ENCODE assay signal across 1 cellular context in genomic region chr4:83738895-83739294, GRCh38.
TF ChIP-seq lines count a peak whose summit lies in the region.

No MANE protein-coding gene starts in this region.

TF ChIP-seq in K562, 482 proteins besides CTCF, POLR2A, EP300 and RAD21 (continued from another document):
- TF ChIP-seq HMGXB4 (CRISPR knock-in tag; IDR thresholded peaks at IDR 0.05) (no peak), ELK1 (CRISPR knock-in tag; IDR thresholded peaks at IDR 0.05) (no peak), ZNF124 (CRISPR knock-in tag; IDR thresholded peaks at IDR 0.05) (no peak), CBFA2T2 (conservative IDR thresholded peaks at IDR 0.05) (no peak), ZNF75A (CRISPR knock-in tag; IDR thresholded peaks at IDR 0.05) (no peak), NEUROD1 (IDR thresholded peaks at IDR 0.05; ENCODE audit: borderline replicate concordance, low read depth, low read length, partially characterized antibody) (no peak), NCOR1 (IDR thresholded peaks at IDR 0.05) (no peak), ZNF584 (CRISPR knock-in tag; IDR thresholded peaks at IDR 0.05; ENCODE audit: low read depth) (no peak)
- TF ChIP-seq, protein P1, sequence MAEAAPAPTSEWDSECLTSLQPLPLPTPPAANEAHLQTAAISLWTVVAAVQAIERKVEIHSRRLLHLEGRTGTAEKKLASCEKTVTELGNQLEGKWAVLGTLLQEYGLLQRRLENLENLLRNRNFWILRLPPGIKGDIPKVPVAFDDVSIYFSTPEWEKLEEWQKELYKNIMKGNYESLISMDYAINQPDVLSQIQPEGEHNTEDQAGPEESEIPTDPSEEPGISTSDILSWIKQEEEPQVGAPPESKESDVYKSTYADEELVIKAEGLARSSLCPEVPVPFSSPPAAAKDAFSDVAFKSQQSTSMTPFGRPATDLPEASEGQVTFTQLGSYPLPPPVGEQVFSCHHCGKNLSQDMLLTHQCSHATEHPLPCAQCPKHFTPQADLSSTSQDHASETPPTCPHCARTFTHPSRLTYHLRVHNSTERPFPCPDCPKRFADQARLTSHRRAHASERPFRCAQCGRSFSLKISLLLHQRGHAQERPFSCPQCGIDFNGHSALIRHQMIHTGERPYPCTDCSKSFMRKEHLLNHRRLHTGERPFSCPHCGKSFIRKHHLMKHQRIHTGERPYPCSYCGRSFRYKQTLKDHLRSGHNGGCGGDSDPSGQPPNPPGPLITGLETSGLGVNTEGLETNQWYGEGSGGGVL (CRISPR knock-in tag; IDR thresholded peaks at IDR 0.05) = no peak
- TF ChIP-seq, protein P2, sequence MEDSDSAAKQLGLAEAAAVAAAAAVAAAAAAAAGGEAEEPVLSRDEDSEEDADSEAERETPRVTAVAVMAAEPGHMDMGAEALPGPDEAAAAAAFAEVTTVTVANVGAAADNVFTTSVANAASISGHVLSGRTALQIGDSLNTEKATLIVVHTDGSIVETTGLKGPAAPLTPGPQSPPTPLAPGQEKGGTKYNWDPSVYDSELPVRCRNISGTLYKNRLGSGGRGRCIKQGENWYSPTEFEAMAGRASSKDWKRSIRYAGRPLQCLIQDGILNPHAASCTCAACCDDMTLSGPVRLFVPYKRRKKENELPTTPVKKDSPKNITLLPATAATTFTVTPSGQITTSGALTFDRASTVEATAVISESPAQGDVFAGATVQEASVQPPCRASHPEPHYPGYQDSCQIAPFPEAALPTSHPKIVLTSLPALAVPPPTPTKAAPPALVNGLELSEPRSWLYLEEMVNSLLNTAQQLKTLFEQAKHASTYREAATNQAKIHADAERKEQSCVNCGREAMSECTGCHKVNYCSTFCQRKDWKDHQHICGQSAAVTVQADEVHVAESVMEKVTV (CRISPR knock-in tag; IDR thresholded peaks at IDR 0.05) = no peak
- TF ChIP-seq, protein P3, sequence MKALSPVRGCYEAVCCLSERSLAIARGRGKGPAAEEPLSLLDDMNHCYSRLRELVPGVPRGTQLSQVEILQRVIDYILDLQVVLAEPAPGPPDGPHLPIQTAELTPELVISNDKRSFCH (CRISPR knock-in tag; IDR thresholded peaks at IDR 0.05) = no peak
- TF ChIP-seq, protein P3 (tag; IDR thresholded peaks at IDR 0.05) = no peak
